ENCODE assay signal across 1 cellular context in the genomic region with DNA sequence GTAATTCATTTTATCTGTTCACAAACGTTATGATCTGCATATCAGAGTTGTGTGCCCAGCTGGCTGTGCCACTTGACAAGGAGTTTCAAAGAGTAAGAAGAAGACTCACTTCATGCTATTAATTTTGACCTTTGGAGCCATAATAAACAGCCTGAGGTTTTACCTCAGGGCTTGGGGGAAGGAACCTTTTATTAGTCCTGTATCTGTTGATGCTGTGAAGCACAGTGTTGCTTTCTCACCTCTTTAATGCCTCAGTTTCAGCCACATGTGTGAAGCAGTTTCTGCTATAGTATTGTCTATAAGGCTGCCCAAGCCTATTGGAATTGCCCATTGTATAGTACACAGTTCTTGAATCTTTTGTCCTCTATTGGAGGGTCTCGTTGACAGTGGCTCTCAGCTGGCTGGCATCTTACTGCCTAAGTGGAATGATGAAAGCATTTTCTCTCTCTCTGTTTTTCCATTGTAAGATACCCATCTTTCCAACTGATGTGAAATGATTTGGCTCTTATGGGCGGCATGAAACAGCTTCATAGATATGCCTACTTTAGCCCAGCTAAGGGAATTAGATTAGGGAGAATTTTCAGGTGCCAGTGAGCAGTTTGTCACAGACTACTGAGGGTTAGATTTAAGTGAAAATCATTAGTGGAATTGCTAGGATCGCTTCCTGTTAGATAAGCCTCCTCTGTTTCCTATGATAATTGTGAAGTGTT.
TF ChIP-seq lines count a peak whose summit lies in the region.

No MANE protein-coding gene starts in this region.

TF ChIP-seq in GM12878, 131 proteins besides CTCF, POLR2A, EP300 and RAD21 (continued from another document and continues in another):
- TF ChIP-seq, protein P1, sequence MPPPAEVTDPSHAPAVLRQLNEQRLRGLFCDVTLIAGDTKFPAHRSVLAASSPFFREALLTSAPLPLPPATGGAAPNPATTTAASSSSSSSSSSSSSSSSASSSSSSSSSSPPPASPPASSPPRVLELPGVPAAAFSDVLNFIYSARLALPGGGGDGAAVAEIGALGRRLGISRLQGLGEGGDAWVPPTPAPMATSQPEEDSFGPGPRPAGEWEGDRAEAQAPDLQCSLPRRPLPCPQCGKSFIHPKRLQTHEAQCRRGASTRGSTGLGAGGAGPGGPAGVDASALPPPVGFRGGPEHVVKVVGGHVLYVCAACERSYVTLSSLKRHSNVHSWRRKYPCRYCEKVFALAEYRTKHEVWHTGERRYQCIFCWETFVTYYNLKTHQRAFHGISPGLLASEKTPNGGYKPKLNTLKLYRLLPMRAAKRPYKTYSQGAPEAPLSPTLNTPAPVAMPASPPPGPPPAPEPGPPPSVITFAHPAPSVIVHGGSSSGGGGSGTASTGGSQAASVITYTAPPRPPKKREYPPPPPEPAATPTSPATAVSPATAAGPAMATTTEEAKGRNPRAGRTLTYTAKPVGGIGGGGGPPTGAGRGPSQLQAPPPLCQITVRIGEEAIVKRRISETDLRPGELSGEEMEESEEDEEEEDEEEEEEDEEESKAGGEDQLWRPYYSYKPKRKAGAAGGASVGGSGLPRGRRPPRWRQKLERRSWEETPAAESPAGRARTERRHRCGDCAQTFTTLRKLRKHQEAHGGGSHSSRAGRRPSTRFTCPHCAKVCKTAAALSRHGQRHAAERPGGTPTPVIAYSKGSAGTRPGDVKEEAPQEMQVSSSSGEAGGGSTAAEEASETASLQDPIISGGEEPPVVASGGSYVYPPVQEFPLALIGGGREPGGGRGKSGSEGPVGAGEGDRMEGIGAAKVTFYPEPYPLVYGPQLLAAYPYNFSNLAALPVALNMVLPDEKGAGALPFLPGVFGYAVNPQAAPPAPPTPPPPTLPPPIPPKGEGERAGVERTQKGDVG (CRISPR knock-in tag; IDR thresholded peaks at IDR 0.05), result no peak
- peak; percentile 69 for TF ChIP-seq SMAD1 (IDR thresholded peaks at IDR 0.05; ENCODE audit: low read depth, partially characterized antibody)
- TF ChIP-seq TAF1 (IDR thresholded peaks at IDR 0.05; ENCODE audit: borderline replicate concordance, low read depth, low read length), result no peak
- 0 out of 2 replicates have a peak, but pooled peaks have one; percentile 17 for TF ChIP-seq CREB1 (IDR thresholded peaks at IDR 0.05; ENCODE audit: low read depth)
- no peak for TF ChIP-seq SUPT20H (IDR thresholded peaks at IDR 0.05; ENCODE audit: borderline replicate concordance, control insufficient read depth, low read depth, low read length)
- TF ChIP-seq, protein P2, sequence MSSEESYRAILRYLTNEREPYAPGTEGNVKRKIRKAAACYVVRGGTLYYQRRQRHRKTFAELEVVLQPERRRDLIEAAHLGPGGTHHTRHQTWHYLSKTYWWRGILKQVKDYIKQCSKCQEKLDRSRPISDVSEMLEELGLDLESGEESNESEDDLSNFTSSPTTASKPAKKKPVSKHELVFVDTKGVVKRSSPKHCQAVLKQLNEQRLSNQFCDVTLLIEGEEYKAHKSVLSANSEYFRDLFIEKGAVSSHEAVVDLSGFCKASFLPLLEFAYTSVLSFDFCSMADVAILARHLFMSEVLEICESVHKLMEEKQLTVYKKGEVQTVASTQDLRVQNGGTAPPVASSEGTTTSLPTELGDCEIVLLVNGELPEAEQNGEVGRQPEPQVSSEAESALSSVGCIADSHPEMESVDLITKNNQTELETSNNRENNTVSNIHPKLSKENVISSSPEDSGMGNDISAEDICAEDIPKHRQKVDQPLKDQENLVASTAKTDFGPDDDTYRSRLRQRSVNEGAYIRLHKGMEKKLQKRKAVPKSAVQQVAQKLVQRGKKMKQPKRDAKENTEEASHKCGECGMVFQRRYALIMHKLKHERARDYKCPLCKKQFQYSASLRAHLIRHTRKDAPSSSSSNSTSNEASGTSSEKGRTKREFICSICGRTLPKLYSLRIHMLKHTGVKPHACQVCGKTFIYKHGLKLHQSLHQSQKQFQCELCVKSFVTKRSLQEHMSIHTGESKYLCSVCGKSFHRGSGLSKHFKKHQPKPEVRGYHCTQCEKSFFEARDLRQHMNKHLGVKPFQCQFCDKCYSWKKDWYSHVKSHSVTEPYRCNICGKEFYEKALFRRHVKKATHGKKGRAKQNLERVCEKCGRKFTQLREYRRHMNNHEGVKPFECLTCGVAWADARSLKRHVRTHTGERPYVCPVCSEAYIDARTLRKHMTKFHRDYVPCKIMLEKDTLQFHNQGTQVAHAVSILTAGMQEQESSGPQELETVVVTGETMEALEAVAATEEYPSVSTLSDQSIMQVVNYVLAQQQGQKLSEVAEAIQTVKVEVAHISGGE (CRISPR knock-in tag; IDR thresholded peaks at IDR 0.05), result no peak
- TF ChIP-seq, protein P3, sequence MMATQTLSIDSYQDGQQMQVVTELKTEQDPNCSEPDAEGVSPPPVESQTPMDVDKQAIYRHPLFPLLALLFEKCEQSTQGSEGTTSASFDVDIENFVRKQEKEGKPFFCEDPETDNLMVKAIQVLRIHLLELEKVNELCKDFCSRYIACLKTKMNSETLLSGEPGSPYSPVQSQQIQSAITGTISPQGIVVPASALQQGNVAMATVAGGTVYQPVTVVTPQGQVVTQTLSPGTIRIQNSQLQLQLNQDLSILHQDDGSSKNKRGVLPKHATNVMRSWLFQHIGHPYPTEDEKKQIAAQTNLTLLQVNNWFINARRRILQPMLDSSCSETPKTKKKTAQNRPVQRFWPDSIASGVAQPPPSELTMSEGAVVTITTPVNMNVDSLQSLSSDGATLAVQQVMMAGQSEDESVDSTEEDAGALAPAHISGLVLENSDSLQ (IDR thresholded peaks at IDR 0.05), result peak; percentile 5; the same call in 1 of the 2 replicates
- TF ChIP-seq TCF3 (IDR thresholded peaks at IDR 0.05; ENCODE audit: borderline replicate concordance, insufficient read depth, low read depth, low read length), result 0 out of 2 replicates have a peak, but pooled peaks have one; percentile 13
- TF ChIP-seq, protein P4, sequence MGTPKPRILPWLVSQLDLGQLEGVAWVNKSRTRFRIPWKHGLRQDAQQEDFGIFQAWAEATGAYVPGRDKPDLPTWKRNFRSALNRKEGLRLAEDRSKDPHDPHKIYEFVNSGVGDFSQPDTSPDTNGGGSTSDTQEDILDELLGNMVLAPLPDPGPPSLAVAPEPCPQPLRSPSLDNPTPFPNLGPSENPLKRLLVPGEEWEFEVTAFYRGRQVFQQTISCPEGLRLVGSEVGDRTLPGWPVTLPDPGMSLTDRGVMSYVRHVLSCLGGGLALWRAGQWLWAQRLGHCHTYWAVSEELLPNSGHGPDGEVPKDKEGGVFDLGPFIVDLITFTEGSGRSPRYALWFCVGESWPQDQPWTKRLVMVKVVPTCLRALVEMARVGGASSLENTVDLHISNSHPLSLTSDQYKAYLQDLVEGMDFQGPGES (IDR thresholded peaks at IDR 0.05), result no peak
- 0 out of 2 replicates have a peak, but pooled peaks have one; percentile 17 for TF ChIP-seq RAD51 (IDR thresholded peaks at IDR 0.05)
- TF ChIP-seq RELA (IDR thresholded peaks at IDR 0.05; ENCODE audit: borderline replicate concordance, partially characterized antibody), result no peak
- no peak for TF ChIP-seq POLR2AphosphoS2 (IDR thresholded peaks at IDR 0.05; ENCODE audit: low read depth, low read length)
- TF ChIP-seq NRF1 (conservative IDR thresholded peaks at IDR 0.05; ENCODE audit: low read depth, low read length), result no peak
- peak; percentile 80 for TF ChIP-seq DPF2 (IDR thresholded peaks at IDR 0.05)
- peak; percentile 48; the same call in 1 of the 2 replicates for TF ChIP-seq BMI1 (IDR thresholded peaks at IDR 0.05; ENCODE audit: borderline replicate concordance)
- TF ChIP-seq, protein P5, sequence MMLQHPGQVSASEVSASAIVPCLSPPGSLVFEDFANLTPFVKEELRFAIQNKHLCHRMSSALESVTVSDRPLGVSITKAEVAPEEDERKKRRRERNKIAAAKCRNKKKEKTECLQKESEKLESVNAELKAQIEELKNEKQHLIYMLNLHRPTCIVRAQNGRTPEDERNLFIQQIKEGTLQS (IDR thresholded peaks at IDR 0.05; ENCODE audit: borderline replicate concordance, extremely low read depth, low read depth, low read length), result no peak
- TF ChIP-seq EZH2 (IDR thresholded peaks at IDR 0.05; ENCODE audit: borderline replicate concordance, control insufficient read depth, low read depth, low read length), result no peak
- TF ChIP-seq ZZZ3 (IDR thresholded peaks at IDR 0.05; ENCODE audit: control insufficient read depth, insufficient read length, low read depth), result no peak
- TF ChIP-seq MYC (IDR thresholded peaks at IDR 0.05; ENCODE audit: insufficient read depth, insufficient read length, insufficient replicate concordance, low read length, severe bottlenecking), result no peak
- TF ChIP-seq KLF5 (IDR thresholded peaks at IDR 0.05; ENCODE audit: partially characterized antibody), result no peak
- TF ChIP-seq, protein P6, sequence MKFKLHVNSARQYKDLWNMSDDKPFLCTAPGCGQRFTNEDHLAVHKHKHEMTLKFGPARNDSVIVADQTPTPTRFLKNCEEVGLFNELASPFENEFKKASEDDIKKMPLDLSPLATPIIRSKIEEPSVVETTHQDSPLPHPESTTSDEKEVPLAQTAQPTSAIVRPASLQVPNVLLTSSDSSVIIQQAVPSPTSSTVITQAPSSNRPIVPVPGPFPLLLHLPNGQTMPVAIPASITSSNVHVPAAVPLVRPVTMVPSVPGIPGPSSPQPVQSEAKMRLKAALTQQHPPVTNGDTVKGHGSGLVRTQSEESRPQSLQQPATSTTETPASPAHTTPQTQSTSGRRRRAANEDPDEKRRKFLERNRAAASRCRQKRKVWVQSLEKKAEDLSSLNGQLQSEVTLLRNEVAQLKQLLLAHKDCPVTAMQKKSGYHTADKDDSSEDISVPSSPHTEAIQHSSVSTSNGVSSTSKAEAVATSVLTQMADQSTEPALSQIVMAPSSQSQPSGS (IDR thresholded peaks at IDR 0.05; ENCODE audit: low read length), result peak; percentile 49; the same call in 1 of the 2 replicates
- TF ChIP-seq JUNB (IDR thresholded peaks at IDR 0.05), result no peak
- TF ChIP-seq BCL11A (IDR thresholded peaks at IDR 0.05; ENCODE audit: low read depth, low read length), result 0 out of 2 replicates have a peak, but pooled peaks have one; percentile 17
- TF ChIP-seq MEF2A (IDR thresholded peaks at IDR 0.05; ENCODE audit: insufficient read depth, low read depth, low read length), result no peak
- TF ChIP-seq SP1 (IDR thresholded peaks at IDR 0.05; ENCODE audit: low read depth, low read length), result peak; percentile 13
- TF ChIP-seq, protein P7, sequence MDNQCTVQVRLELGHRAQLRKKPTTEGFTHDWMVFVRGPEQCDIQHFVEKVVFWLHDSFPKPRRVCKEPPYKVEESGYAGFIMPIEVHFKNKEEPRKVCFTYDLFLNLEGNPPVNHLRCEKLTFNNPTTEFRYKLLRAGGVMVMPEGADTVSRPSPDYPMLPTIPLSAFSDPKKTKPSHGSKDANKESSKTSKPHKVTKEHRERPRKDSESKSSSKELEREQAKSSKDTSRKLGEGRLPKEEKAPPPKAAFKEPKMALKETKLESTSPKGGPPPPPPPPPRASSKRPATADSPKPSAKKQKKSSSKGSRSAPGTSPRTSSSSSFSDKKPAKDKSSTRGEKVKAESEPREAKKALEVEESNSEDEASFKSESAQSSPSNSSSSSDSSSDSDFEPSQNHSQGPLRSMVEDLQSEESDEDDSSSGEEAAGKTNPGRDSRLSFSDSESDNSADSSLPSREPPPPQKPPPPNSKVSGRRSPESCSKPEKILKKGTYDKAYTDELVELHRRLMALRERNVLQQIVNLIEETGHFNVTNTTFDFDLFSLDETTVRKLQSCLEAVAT (IDR thresholded peaks at IDR 0.05), result peak; percentile 80
- TF ChIP-seq LARP7 (IDR thresholded peaks at IDR 0.05), result no peak
- peak; percentile 79; the same call in 1 of the 2 replicates for TF ChIP-seq GATAD2B (conservative IDR thresholded peaks at IDR 0.05; ENCODE audit: low read depth)
- TF ChIP-seq NFIC (IDR thresholded peaks at IDR 0.05; ENCODE audit: low read depth, low read length), result no peak
- TF ChIP-seq, protein P8, sequence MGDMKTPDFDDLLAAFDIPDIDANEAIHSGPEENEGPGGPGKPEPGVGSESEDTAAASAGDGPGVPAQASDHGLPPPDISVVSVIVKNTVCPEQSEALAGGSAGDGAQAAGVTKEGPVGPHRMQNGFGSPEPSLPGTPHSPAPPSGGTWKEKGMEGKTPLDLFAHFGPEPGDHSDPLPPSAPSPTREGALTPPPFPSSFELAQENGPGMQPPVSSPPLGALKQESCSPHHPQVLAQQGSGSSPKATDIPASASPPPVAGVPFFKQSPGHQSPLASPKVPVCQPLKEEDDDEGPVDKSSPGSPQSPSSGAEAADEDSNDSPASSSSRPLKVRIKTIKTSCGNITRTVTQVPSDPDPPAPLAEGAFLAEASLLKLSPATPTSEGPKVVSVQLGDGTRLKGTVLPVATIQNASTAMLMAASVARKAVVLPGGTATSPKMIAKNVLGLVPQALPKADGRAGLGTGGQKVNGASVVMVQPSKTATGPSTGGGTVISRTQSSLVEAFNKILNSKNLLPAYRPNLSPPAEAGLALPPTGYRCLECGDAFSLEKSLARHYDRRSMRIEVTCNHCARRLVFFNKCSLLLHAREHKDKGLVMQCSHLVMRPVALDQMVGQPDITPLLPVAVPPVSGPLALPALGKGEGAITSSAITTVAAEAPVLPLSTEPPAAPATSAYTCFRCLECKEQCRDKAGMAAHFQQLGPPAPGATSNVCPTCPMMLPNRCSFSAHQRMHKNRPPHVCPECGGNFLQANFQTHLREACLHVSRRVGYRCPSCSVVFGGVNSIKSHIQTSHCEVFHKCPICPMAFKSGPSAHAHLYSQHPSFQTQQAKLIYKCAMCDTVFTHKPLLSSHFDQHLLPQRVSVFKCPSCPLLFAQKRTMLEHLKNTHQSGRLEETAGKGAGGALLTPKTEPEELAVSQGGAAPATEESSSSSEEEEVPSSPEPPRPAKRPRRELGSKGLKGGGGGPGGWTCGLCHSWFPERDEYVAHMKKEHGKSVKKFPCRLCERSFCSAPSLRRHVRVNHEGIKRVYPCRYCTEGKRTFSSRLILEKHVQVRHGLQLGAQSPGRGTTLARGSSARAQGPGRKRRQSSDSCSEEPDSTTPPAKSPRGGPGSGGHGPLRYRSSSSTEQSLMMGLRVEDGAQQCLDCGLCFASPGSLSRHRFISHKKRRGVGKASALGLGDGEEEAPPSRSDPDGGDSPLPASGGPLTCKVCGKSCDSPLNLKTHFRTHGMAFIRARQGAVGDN (IDR thresholded peaks at IDR 0.05), result peak; percentile 97
- peak; percentile 36 to 74; a peak in 2 of 4 replicates for TF ChIP-seq BHLHE40 (IDR thresholded peaks at IDR 0.05; ENCODE audit: borderline replicate concordance in 1 of 2, low read depth in 2 of 2, low read length in 1 of 2)
- TF ChIP-seq TCF7 (IDR thresholded peaks at IDR 0.05; ENCODE audit: borderline replicate concordance), result no peak
- TF ChIP-seq MXI1 (IDR thresholded peaks at IDR 0.05; ENCODE audit: low read depth, low read length), result peak; percentile 49; the same call in 1 of the 2 replicates
- no peak for TF ChIP-seq NFYA (IDR thresholded peaks at IDR 0.05; ENCODE audit: borderline replicate concordance, low read depth, low read length)
- TF ChIP-seq, protein P9, sequence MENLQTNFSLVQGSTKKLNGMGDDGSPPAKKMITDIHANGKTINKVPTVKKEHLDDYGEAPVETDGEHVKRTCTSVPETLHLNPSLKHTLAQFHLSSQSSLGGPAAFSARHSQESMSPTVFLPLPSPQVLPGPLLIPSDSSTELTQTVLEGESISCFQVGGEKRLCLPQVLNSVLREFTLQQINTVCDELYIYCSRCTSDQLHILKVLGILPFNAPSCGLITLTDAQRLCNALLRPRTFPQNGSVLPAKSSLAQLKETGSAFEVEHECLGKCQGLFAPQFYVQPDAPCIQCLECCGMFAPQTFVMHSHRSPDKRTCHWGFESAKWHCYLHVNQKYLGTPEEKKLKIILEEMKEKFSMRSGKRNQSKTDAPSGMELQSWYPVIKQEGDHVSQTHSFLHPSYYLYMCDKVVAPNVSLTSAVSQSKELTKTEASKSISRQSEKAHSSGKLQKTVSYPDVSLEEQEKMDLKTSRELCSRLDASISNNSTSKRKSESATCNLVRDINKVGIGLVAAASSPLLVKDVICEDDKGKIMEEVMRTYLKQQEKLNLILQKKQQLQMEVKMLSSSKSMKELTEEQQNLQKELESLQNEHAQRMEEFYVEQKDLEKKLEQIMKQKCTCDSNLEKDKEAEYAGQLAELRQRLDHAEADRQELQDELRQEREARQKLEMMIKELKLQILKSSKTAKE (IDR thresholded peaks at IDR 0.05; ENCODE audit: low read depth, poor library complexity, severe bottlenecking), result peak; percentile 69
- TF ChIP-seq RB1 (IDR thresholded peaks at IDR 0.05; ENCODE audit: borderline replicate concordance), result peak; percentile 25; the same call in 1 of the 2 replicates
- no peak for TF ChIP-seq SIX5 (IDR thresholded peaks at IDR 0.05; ENCODE audit: low read depth, low read length, severe bottlenecking)
